Comparison of ENCODE assay signal across 21 cellular contexts in the genomic region with DNA sequence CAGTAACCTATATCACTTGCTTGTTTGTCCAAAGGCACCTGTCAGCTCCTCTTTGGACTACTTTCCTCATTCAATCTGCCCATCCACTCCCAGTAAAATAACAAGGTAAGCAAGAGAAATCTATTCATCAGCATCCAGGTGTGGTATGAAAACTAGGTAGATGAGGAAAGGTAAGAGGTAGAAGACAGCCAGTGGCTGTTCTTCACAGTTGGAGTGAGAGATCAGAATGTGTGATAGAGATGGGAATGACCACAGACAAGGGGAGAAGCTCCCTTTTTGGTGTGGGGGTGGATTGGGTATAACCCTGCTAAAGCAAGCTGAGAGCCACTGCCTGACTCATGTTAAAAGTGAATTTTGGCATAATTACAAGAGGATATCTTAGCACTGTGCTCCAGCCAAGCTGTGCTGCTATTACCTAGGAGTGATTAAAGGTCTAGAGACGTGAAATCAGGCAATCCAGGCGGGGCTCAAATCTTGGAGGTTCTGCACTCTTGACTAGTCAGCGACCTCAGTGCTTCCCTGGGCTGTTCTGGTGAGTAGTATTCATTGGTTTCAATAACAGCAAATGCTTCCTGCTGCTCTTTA. TPM values are rescaled to one million over a fixed set of nuclear protein-coding genes. Genes with fewer than 3 reads are reported as not detected.
DNase-seq lines count a peak whose midpoint lies in the region; ATAC-seq lines count a peak whose summit lies in the region.
"Had no signal": no experiment of that assay in that cellular context is flagged by ENCODE, and none has a peak within 500 bp of the region (broad histone marks: within the 10 kb centered on the region; RNA-seq: fewer than 3 reads in every experiment).

No MANE protein-coding gene starts in this region.

- peaks cover 7% of the 10 kb centered on the region for H3K27me3 Mint-ChIP-seq in activated CD4-positive, alpha-beta T cell treated with anti-CD3 and anti-CD28 coated beads for 36 hours

- H2BK15ac ChIP-seq in mesendoderm (replicated peaks; ENCODE audit: low read depth) = no peak overlapping the region

- no peak overlapping the region for H3K23ac ChIP-seq in mesendoderm (ENCODE audit: low read length)

- H2AFZ ChIP-seq in GM23248 = no peak overlapping the region

- peak overlapping the region; percentile 69 for H3K56ac ChIP-seq in mesendoderm (ENCODE audit: low read length)

- H3K27ac ChIP-seq in GM23248 (no peak overlapping the region), mesendoderm (ENCODE audit: low read depth, low read length) (peak overlapping the region; percentile 37)
- H3K27ac ChIP-seq: Peyer's patch had no signal

- CTCF ChIA-PET in activated CD4-positive, alpha-beta T cell treated with anti-CD3 and anti-CD28 coated beads for 36 hours (lab: Charles Lee) = interaction anchor here (1.2 kb wide), 1 partner anchor 9 kb away, joined by 3 read pairs; no protein-coding TSS in a partner anchor

- H3K4me1 ChIP-seq in GM23248 (ENCODE audit: insufficient read depth) (peaks cover 35% of the 10 kb centered on the region), mesendoderm (ENCODE audit: control insufficient read depth, low read depth, low read length) (peaks cover 33% of the 10 kb centered on the region)
- H3K4me1 ChIP-seq: Peyer's patch had no signal

- no peaks in the 10 kb centered on the region for H3K79me2 ChIP-seq in GM23248 (ENCODE audit: insufficient read depth)
- H3K79me2 ChIP-seq in mesendoderm (ENCODE audit: control insufficient read depth, insufficient read depth, low read length) = no peaks in the 10 kb centered on the region

- H3K4ac ChIP-seq in mesendoderm (ENCODE audit: low read depth, low read length) = peak overlapping the region; percentile 83

- H3K4me3 Mint-ChIP-seq in activated CD4-positive, alpha-beta T cell treated with anti-CD3 and anti-CD28 coated beads for 36 hours = no peak overlapping the region
- H3K4me3 Mint-ChIP-seq: brain had no signal

- H2AK5ac ChIP-seq in mesendoderm (ENCODE audit: low read length) = no peak overlapping the region

- intact Hi-C loops in activated CD4-positive, alpha-beta T cell treated with anti-CD3 and anti-CD28 coated beads for 36 hours (cut with DNase I, micrococcal nuclease) = no loop called here

- no peak overlapping the region for H4K8ac ChIP-seq in mesendoderm (ENCODE audit: low read depth, low read length)

- no peaks in the 10 kb centered on the region for H3K9me3 Mint-ChIP-seq in activated CD4-positive, alpha-beta T cell treated with anti-CD3 and anti-CD28 coated beads for 36 hours (ENCODE audit: low read depth)

- no peak overlapping the region for H4K5ac ChIP-seq in mesendoderm (ENCODE audit: low read length)

- 59 to 67% methylated on average over 3 of the region's 3 CpGs for WGBS in GM23248 (ENCODE audit: low coverage in 1 of 2, low lambda C conversion rate in 2 of 2, missing lambda C conversion rate in 2 of 2), 2 experiments
- WGBS in mesendoderm (ENCODE audit: extremely low coverage, insufficient coverage, low lambda C conversion rate) = no CpG with 5 or more reads among the region's 3 CpGs

- peak; percentile 64 for DNase-seq in GM23248
- DNase-seq in RPMI7951 (ENCODE audit: low read depth) = peak; percentile 33
- peak; percentile 86 for DNase-seq in mesendoderm
- DNase-seq in activated CD4-positive, alpha-beta T cell treated with anti-CD3 and anti-CD28 coated beads for 36 hours = no peak
- no peak for DNase-seq in NCI-H1417 (lab: John Stamatoyannopoulos, UW)
- DNase-seq in Ammon's horn (ENCODE audit: low spot score) = no peak
- DNase-seq: activated CD4-positive, alpha-beta T cell treated with anti-CD3 and anti-CD28 coated beads, Interleukin-2, amount 50 U/mL, for 4 hours; activated naive CD4-positive, alpha-beta T cell treated with anti-CD3 and anti-CD28 coated beads, Interleukin-2, amount 50 U/mL, for 16 hours; Caco-2; dermis blood vessel endothelial cell; erythroblast; GDM1; KG1; NCI-H1092 treated with DMSO at 0.1 percent for 48 hours; NCI-H774; occipital lobe; Peyer's patch; stimulated activated CD4-positive, alpha-beta T cell treated with anti-CD3 and anti-CD28 coated beads, Interleukin-2, amount 100 ng/mL, for 24 hours had no signal

- H3K36me3 ChIP-seq in GM23248 (ENCODE audit: low read depth) (no peaks in the 10 kb centered on the region), mesendoderm (ENCODE audit: control insufficient read depth, insufficient read depth, low read length) (no peaks in the 10 kb centered on the region)
- H3K36me3 ChIP-seq: Peyer's patch had no signal

- H3K27ac Mint-ChIP-seq in activated CD4-positive, alpha-beta T cell treated with anti-CD3 and anti-CD28 coated beads for 36 hours = no peak overlapping the region
- H3K27ac Mint-ChIP-seq: brain had no signal

- ATAC-seq in esophagus mucosa = peak; percentile 81
- ATAC-seq in activated CD4-positive, alpha-beta T cell treated with anti-CD3 and anti-CD28 coated beads for 36 hours = no peak
- ATAC-seq: left lobe of liver had no signal

- no peaks in the 10 kb centered on the region for H3K9me3 ChIP-seq in GM23248 (ENCODE audit: low read depth)
- H3K9me3 ChIP-seq: Caco-2, Peyer's patch had no signal

- H3K9ac ChIP-seq in GM23248 (no peak overlapping the region), mesendoderm (ENCODE audit: low read length) (peak overlapping the region; percentile 9)

- H3K4me1 Mint-ChIP-seq in activated CD4-positive, alpha-beta T cell treated with anti-CD3 and anti-CD28 coated beads for 36 hours = no peaks in the 10 kb centered on the region

- POLR2A ChIA-PET in activated CD4-positive, alpha-beta T cell treated with anti-CD3 and anti-CD28 coated beads for 36 hours (lab: Charles Lee) = no interaction called here

- in situ Hi-C loops in GM23248 (cut with MboI) = no loop called here

- peak overlapping the region; percentile 12 for H2BK5ac ChIP-seq in mesendoderm (ENCODE audit: low read length)

- H4K20me1 ChIP-seq in GM23248 (ENCODE audit: insufficient read depth) = no peaks in the 10 kb centered on the region

- H3K4me3 ChIP-seq in GM23248 (no peak overlapping the region), mesendoderm (ENCODE audit: low read length) (no peak overlapping the region)
- H3K4me3 ChIP-seq: Peyer's patch had no signal

- H3K36me3 Mint-ChIP-seq in activated CD4-positive, alpha-beta T cell treated with anti-CD3 and anti-CD28 coated beads for 36 hours (ENCODE audit: low read depth) = no peaks in the 10 kb centered on the region
- H3K36me3 Mint-ChIP-seq: brain had no signal

- no peaks in the 10 kb centered on the region for H3K9me2 ChIP-seq in GM23248 (ENCODE audit: insufficient read depth)

- H2BK120ac ChIP-seq in mesendoderm (ENCODE audit: low read depth, low read length) = peak overlapping the region; percentile 76

- H3K4me2 ChIP-seq in GM23248 (ENCODE audit: unreplicated experiment) = no peak overlapping the region
- H3K4me2 ChIP-seq in mesendoderm (ENCODE audit: low read length) = no peak overlapping the region

- no peaks in the 10 kb centered on the region for H3K79me1 ChIP-seq in mesendoderm (ENCODE audit: low read length)

- H3K18ac ChIP-seq in mesendoderm (ENCODE audit: low read length) = peak overlapping the region; percentile 61

- peaks cover 20% of the 10 kb centered on the region for H3F3A ChIP-seq in GM23248 (ENCODE audit: insufficient read depth)

- H3K27me3 ChIP-seq in GM23248 (replicated peaks; ENCODE audit: insufficient read depth) = no peaks in the 10 kb centered on the region
- no peaks in the 10 kb centered on the region for H3K27me3 ChIP-seq in mesendoderm (ENCODE audit: insufficient read depth, low read length, poor library complexity)
- H3K27me3 ChIP-seq: Peyer's patch had no signal

RNA-seq across cellular contexts. Expression of a gene that starts 28.1 kb away (rescaled TPM):
- total RNA-seq in GM23248 (2014; rRNA removed; shearing (Covaris generic)) = not detected in 2 replicates
- polyA plus RNA-seq in GM23248 (2016; fragmentation: Nextera tagmentation; extraction: Ambion mirVana) = 0.11 and 0.46 TPM in 2 replicates
- 1.2 and 1.9 TPM in 2 replicates for total RNA-seq in RPMI7951 (2014; rRNA removed; shearing (Covaris generic))
- total RNA-seq in esophagus mucosa = 1.0 TPM
- polyA plus RNA-seq in mesendoderm (2013, experiment 1 of 2) = 35.4 TPM
- 35.7 TPM for polyA plus RNA-seq in mesendoderm (2013, experiment 2 of 2)
- total RNA-seq in activated CD4-positive, alpha-beta T cell treated with anti-CD3 and anti-CD28 coated beads for 36 hours = under 1 TPM; 0.23 to 0.25 TPM
- total RNA-seq: dermis blood vessel endothelial cell had no signal

Comparison
In these comparisons a context has a peak if more than half of its experiments do, and no peak if none do; other contexts are left out.
1. DNase-seq: peak in GM23248 (single experiment), RPMI7951 (single experiment) and mesendoderm (single experiment); none in activated CD4-positive, alpha-beta T cell treated with anti-CD3 and anti-CD28 coated beads for 36 hours (single experiment), NCI-H1417 (0 of 3) and Ammon's horn (single experiment).